Comparison of ENCODE assay signal across 19 cellular contexts in genomic region chr17:78896834-78897638, GRCh38. TPM values are rescaled to one million over a fixed set of nuclear protein-coding genes. Genes with fewer than 3 reads are reported as not detected.
A peak's percentile ranks its signal among the peaks of the same experiment; 100 is the strongest.
DNase-seq lines count a peak whose midpoint lies in the region; ATAC-seq and TF ChIP-seq lines count a peak whose summit lies in the region.
"Had no signal": no experiment of that assay in that cellular context is flagged by ENCODE, and none has a peak within 500 bp of the region (broad histone marks: within the 10 kb centered on the region; RNA-seq: fewer than 3 reads in every experiment).

No MANE protein-coding gene starts in this region.

- H4K8ac ChIP-seq in mesenchymal stem cell (ENCODE audit: low read length) = no peak overlapping the region

- H3K23ac ChIP-seq in mesenchymal stem cell (ENCODE audit: low read length in 2 of 2) = no peak overlapping the region

- no peak for TF ChIP-seq POLR2A in uterus (IDR thresholded peaks at IDR 0.05)

- no peak overlapping the region for H2AK5ac ChIP-seq in mesenchymal stem cell (ENCODE audit: low read length, severe bottlenecking)

- no peak for TF ChIP-seq CTCF in heart right ventricle (IDR thresholded peaks at IDR 0.05)
- TF ChIP-seq CTCF in uterus (IDR thresholded peaks at IDR 0.05) = no peak

- H3K4me2 ChIP-seq in mesenchymal stem cell (ENCODE audit: low read length, poor library complexity, severe bottlenecking) = no peak overlapping the region
- peak overlapping the region; percentile 62 for H3K4me2 ChIP-seq in skeletal muscle satellite cell (ENCODE audit: low read length)

- H3K4me1 ChIP-seq in heart right ventricle = peaks cover 41 to 79% (median 76%) of the 10 kb centered on the region in 9 donors
- peaks cover 25% of the 10 kb centered on the region for H3K4me1 ChIP-seq in mesenchymal stem cell (ENCODE audit: control insufficient read depth, insufficient read depth, low read depth, low read length)
- H3K4me1 ChIP-seq in skeletal muscle satellite cell (ENCODE audit: control insufficient read depth, insufficient read depth, low read length) = peaks cover 41% of the 10 kb centered on the region
- peaks cover 4 to 39% of the 10 kb centered on the region in 2 donors for H3K4me1 ChIP-seq in uterus

- intact Hi-C loops in heart right ventricle (cut with DNase I) (no loop called here), left ventricle myocardium superior (cut with micrococcal nuclease) (no loop called here), uterus (cut with DNase I; ENCODE audit: low total_unique reads) (no loop called here)

- H2BK5ac ChIP-seq in mesenchymal stem cell (ENCODE audit: low read depth, low read length, poor library complexity, severe bottlenecking) = no peak overlapping the region

- peak in 1 of 8 donors; percentile 2 for ATAC-seq in heart right ventricle
- no peak for ATAC-seq in left ventricle myocardium superior
- no peak for ATAC-seq in GM18870 (IDR thresholded peaks at IDR 0.05; ENCODE audit: unreplicated experiment)
- no peak for ATAC-seq in GM19328 (IDR thresholded peaks at IDR 0.05; ENCODE audit: unreplicated experiment)
- ATAC-seq: naive thymus-derived CD8-positive, alpha-beta T cell had no signal

- peaks cover 42% of the 10 kb centered on the region for H3K79me1 ChIP-seq in mesenchymal stem cell (replicated peaks; ENCODE audit: low read length, poor library complexity, severe bottlenecking)

- 90% methylated on average over 32 of the region's 32 CpGs for WGBS in heart right ventricle, 2 donors
- 97% methylated on average over 32 of the region's 32 CpGs for WGBS in mesenchymal stem cell

- H2BK12ac ChIP-seq in mesenchymal stem cell (ENCODE audit: low read length in 2 of 2) = no peak overlapping the region

- peak overlapping the region in 1 of 2 experiments; percentile 2 for H3K18ac ChIP-seq in mesenchymal stem cell (ENCODE audit: low read depth in 1 of 2, low read length in 2 of 2)

- no peak overlapping the region for H2BK120ac ChIP-seq in mesenchymal stem cell (ENCODE audit: low read depth, low read length)

- H3K14ac ChIP-seq in mesenchymal stem cell (ENCODE audit: low read length in 2 of 2) = no peak overlapping the region

- H3K9me3 ChIP-seq in heart right ventricle (no peaks in the 10 kb centered on the region), mesenchymal stem cell (ENCODE audit: control insufficient read depth, low read length) (no peaks in the 10 kb centered on the region), skeletal muscle satellite cell (replicated peaks; ENCODE audit: low read length) (no peaks in the 10 kb centered on the region), uterus (no peaks in the 10 kb centered on the region)

- H3K36me3 ChIP-seq in heart right ventricle = peaks cover 0 to 26% (median 0%) of the 10 kb centered on the region in 9 donors
- peaks cover 60 to 63% of the 10 kb centered on the region in 2 experiments for H3K36me3 ChIP-seq in mesenchymal stem cell (ENCODE audit: control insufficient read depth in 1 of 2, insufficient read depth in 2 of 2, low read depth in 1 of 2, low read length in 2 of 2)
- H3K36me3 ChIP-seq in skeletal muscle satellite cell (ENCODE audit: insufficient read depth, low read length) = peaks cover 31% of the 10 kb centered on the region
- no peaks in the 10 kb centered on the region for H3K36me3 ChIP-seq in uterus

- H3K9ac ChIP-seq in mesenchymal stem cell (ENCODE audit: low read length) (peak overlapping the region; percentile 65), skeletal muscle satellite cell (ENCODE audit: low read depth, low read length) (no peak overlapping the region)

- peak overlapping the region; percentile 25 for H4K91ac ChIP-seq in mesenchymal stem cell (ENCODE audit: low read length)

- no peak overlapping the region for H3K4ac ChIP-seq in mesenchymal stem cell (ENCODE audit: low read depth in 1 of 2, low read length in 2 of 2)

- H2AFZ ChIP-seq in mesenchymal stem cell (ENCODE audit: low read depth, low read length) = no peak overlapping the region

- H3K4me3 ChIP-seq in heart right ventricle (no peak overlapping the region), mesenchymal stem cell (ENCODE audit: insufficient read depth in 1 of 2, low read depth in 1 of 2, low read length in 2 of 2) (no peak overlapping the region), skeletal muscle satellite cell (ENCODE audit: low read length) (no peak overlapping the region), uterus (no peak overlapping the region)

- no peaks in the 10 kb centered on the region for H3K27me3 ChIP-seq in heart right ventricle
- no peaks in the 10 kb centered on the region for H3K27me3 ChIP-seq in mesenchymal stem cell (ENCODE audit: control insufficient read depth in 1 of 2, insufficient read depth in 1 of 2, low read length in 2 of 2)
- no peaks in the 10 kb centered on the region for H3K27me3 ChIP-seq in skeletal muscle satellite cell (ENCODE audit: control insufficient read depth, insufficient read depth, low read length)
- H3K27me3 ChIP-seq in uterus = no peaks in the 10 kb centered on the region

- no peak overlapping the region for H2BK15ac ChIP-seq in mesenchymal stem cell (ENCODE audit: low read depth, poor library complexity, severe bottlenecking)

- H3K27ac ChIP-seq in heart right ventricle = peak overlapping the region in 9 of 10 donors; percentile 27 to 71 (median 50)
- H3K27ac ChIP-seq in mesenchymal stem cell (ENCODE audit: low read length, poor library complexity, severe bottlenecking) = no peak overlapping the region
- peak overlapping the region; percentile 61 to 63 for H3K27ac ChIP-seq in uterus
- H3K27ac ChIP-seq: HL-60 had no signal

- DNase-seq in heart right ventricle = no peak
- DNase-seq in left ventricle myocardium superior = no peak
- DNase-seq in mesenchymal stem cell = no peak
- DNase-seq in uterus = no peak
- no peak for DNase-seq in anterior cingulate cortex (lab: John Stamatoyannopoulos, UW)
- DNase-seq: activated naive CD4-positive, alpha-beta T cell treated with anti-CD3 and anti-CD28 coated beads, Interleukin-2, amount 50 U/mL, for 16 hours; CD4-positive, alpha-beta memory T cell; effector CD4-positive, alpha-beta T cell; KG1; naive thymus-derived CD8-positive, alpha-beta T cell; NCI-H1092; NCI-H2107; NCI-H69; retina; stimulated activated CD4-positive, alpha-beta T cell treated with anti-CD3 and anti-CD28 coated beads, Interleukin-4, amount 100 ng/mL, for 4 hours had no signal

RNA-seq across cellular contexts. Expression of gene CEP295NL, which starts 6.0 kb away (rescaled TPM):
- 1 to 10 TPM in 2 of 10 donors, under 1 TPM in 8; 0.22 to 1.3 (median 0.82) TPM for total RNA-seq in heart right ventricle
- 1 to 10 TPM in 1 of 2 donors, under 1 TPM in 1; 0.04 to 2.6 TPM for polyA plus RNA-seq in heart right ventricle
- total RNA-seq in left ventricle myocardium superior = 0.79 TPM
- 0.04 TPM for polyA plus RNA-seq in mesenchymal stem cell (2013, experiment 1 of 2)
- polyA plus RNA-seq in mesenchymal stem cell (2013, experiment 2 of 2) = 0.05 TPM
- 1.0 and 1.5 TPM in 2 replicates for total RNA-seq in skeletal muscle satellite cell (2012; rRNA removed)
- total RNA-seq in uterus = 10 to 100 TPM in 1 of 4 donors, 1 to 10 TPM in 2, not detected in 1; 1.8 to 14.5 (median 3.8) TPM
- polyA plus RNA-seq: CD4-positive, alpha-beta memory T cell; naive thymus-derived CD8-positive, alpha-beta T cell had no signal

RNA-seq across cellular contexts. Expression of gene TIMP2, which starts 28.2 kb away (rescaled TPM):
- total RNA-seq in heart right ventricle = 100 to 1,000 TPM in 4 of 10 donors, 10 to 100 TPM in 6; 77.5 to 118 (median 99.3) TPM
- 10 to 100 TPM; 32.4 to 44.1 TPM for polyA plus RNA-seq in heart right ventricle
- total RNA-seq in left ventricle myocardium superior = 132 TPM
- 391 TPM for polyA plus RNA-seq in mesenchymal stem cell (2013, experiment 1 of 2)
- polyA plus RNA-seq in mesenchymal stem cell (2013, experiment 2 of 2) = 397 TPM
- total RNA-seq in skeletal muscle satellite cell (2012; rRNA removed) = 44.4 and 67.9 TPM in 2 replicates
- total RNA-seq in uterus = 100 to 1,000 TPM; 119 to 399 (median 127) TPM

RNA-seq across cellular contexts. Expression of gene USP36, which starts 56.4 kb away (rescaled TPM):
- total RNA-seq in heart right ventricle = 10 to 100 TPM; 20.1 to 28.8 (median 24.9) TPM
- 10 to 100 TPM; 10.0 to 15.4 TPM for polyA plus RNA-seq in heart right ventricle
- total RNA-seq in left ventricle myocardium superior = 24.7 TPM
- 31.5 TPM for polyA plus RNA-seq in mesenchymal stem cell (2013, experiment 1 of 2)
- polyA plus RNA-seq in mesenchymal stem cell (2013, experiment 2 of 2) = 30.8 TPM
- total RNA-seq in skeletal muscle satellite cell (2012; rRNA removed) = 25.3 and 29.1 TPM in 2 replicates
- total RNA-seq in uterus = 100 to 1,000 TPM in 1 of 4 donors, 10 to 100 TPM in 2, 1 to 10 TPM in 1; 6.5 to 102 (median 31.9) TPM
